In the genomic region with DNA sequence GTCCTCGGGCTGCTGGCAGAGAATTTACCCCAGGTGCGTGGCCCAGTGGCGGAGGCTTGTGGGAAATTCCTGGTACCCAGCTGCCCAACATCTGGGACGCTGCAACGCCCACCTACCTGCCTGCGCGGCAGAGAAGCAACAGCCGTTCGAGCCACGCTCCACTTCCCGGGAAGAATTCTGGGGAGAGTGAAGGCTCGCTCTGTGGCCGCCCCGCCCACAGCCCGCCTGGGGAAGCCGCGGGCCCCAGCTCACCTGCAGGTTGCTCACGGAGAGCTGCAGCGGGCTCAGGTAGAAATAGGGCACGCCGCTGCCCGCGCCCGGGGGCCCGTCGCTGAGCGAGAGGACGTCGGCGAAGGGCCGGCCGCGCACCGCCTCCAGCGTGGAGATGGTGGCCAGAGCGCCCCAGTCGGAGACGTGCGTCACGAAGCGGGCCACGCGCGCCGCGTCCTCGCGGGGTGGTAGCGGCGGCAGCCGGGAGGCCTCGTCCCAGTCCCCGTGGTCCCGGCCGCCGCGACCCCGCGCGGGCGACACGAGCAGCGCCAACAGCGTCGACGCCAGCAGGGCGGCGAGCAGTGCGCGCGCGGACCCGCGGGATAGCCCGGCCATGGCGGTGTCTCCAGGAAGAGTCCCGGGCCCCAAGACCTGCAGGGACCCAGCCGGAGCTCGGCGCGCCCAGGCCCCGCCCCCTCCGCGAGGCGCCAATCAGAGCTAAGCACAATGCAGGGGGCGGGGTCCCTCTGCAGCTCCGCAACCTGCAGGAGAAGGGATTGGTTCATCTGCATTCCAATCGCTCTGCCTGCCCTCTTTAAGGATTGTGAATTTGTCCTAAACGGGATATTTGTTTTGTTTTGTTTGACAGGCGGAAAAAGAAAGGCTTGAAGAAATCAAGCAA, we compare ENCODE assay signal across 8 cellular contexts. TPM values are rescaled to one million over a fixed set of nuclear protein-coding genes. Genes with fewer than 3 reads are reported as not detected.
DNase-seq lines count a peak whose midpoint lies in the region; ATAC-seq, FAIRE-seq and TF ChIP-seq lines count a peak whose summit lies in the region.

CREG1 (minus strand) TSS at position 627 of the 892 bp plus-strand sequence.

- DNase-seq in Calu3 = peak; percentile 99
- DNase-seq in activated CD8-positive, alpha-beta memory T cell treated with anti-CD3 and anti-CD28 coated beads, Interleukin-2, amount 50 U/mL, for 4 hours = peak; percentile 89
- peak; percentile 88 to 95 for DNase-seq in mesothelial cell of epicardium (ENCODE audit: low spot score in 2 of 2, unreplicated experiment in 2 of 2)
- peak; percentile 86 to 87 for DNase-seq in stimulated activated CD8-positive, alpha-beta memory T cell treated with anti-CD3 and anti-CD28 coated beads, Interleukin-15, amount 100 ng/mL, for 48 hours (ENCODE audit: low read depth in 2 of 2)

- H3K4me3 ChIP-seq in HUES64 (ENCODE audit: low read length) (peak within 1 kb of the TSS; percentile 64), OCI-LY1 (ENCODE audit: low read depth, low read length, poor library complexity, severe bottlenecking) (peak within 1 kb of the TSS; percentile 91)

- H3K27me3 Mint-ChIP-seq in Calu3 (ENCODE audit: unreplicated experiment) (no peaks in the 10 kb centered on the region), mesothelial cell of epicardium (ENCODE audit: low read depth) (no peaks in the 10 kb centered on the region)

- peak within 1 kb of the TSS; percentile 89 for H3K4me2 ChIP-seq in OCI-LY1 (ENCODE audit: low read length)

- no peaks in the 10 kb centered on the region for H3K9me3 ChIP-seq in HUES64 (ENCODE audit: insufficient read depth, low read depth, low read length)
- H3K9me3 ChIP-seq in OCI-LY1 (ENCODE audit: low read length) = no peaks in the 10 kb centered on the region

- H3F3A ChIP-seq in OCI-LY1 (ENCODE audit: insufficient read depth, low read length) = 0 out of 2 replicates have a peak, but pooled peaks cover 3% of the 10 kb centered on the region

- no peaks in the 10 kb centered on the region for H3K9me2 ChIP-seq in OCI-LY1 (ENCODE audit: low read depth, low read length)

- CTCF ChIA-PET in Calu3 (lab: Charles Lee) = interaction anchor here (0.5 to 1.4 kb wide), 8 partner anchors 9 to 287 kb away, joined by 3 to 12 read pairs (median 6); no protein-coding TSS in a partner anchor

- peak; percentile 59 for FAIRE-seq in endometrium (lab: Jason Lieb, UNC)

- H3K36me3 Mint-ChIP-seq in Calu3 (ENCODE audit: insufficient read depth, unreplicated experiment) = peaks cover 20% of the 10 kb centered on the region
- H3K36me3 Mint-ChIP-seq in mesothelial cell of epicardium = no peaks in the 10 kb centered on the region

- intact Hi-C loops in Calu3 (cut with micrococcal nuclease; ENCODE audit: unreplicated experiment) = no loop called here

- H3K36me3 ChIP-seq in HUES64 (ENCODE audit: insufficient read depth, low read length) = no peaks in the 10 kb centered on the region
- peaks cover 2% of the 10 kb centered on the region; the same call in 1 of the 2 replicates for H3K36me3 ChIP-seq in OCI-LY1 (ENCODE audit: insufficient read depth, low read length)

- no peaks in the 10 kb centered on the region for H4K20me1 ChIP-seq in OCI-LY1 (ENCODE audit: insufficient read depth, low read length)

- H3K27me3 ChIP-seq in HUES64 (ENCODE audit: insufficient read depth, low read length) = peaks cover 11% of the 10 kb centered on the region
- no peaks in the 10 kb centered on the region for H3K27me3 ChIP-seq in OCI-LY1 (ENCODE audit: insufficient read depth, low read length)

- TF ChIP-seq CTCF in Calu3 (IDR thresholded peaks at IDR 0.05; ENCODE audit: unreplicated experiment) (no peak), OCI-LY1 (IDR thresholded peaks at IDR 0.05; ENCODE audit: low read length) (no peak), mesothelial cell of epicardium (IDR thresholded peaks at IDR 0.05; ENCODE audit: unreplicated experiment) (no peak)

- peak; percentile 95 for ATAC-seq in GM21447 (IDR thresholded peaks at IDR 0.05; ENCODE audit: unreplicated experiment)

- BruUV-seq in Calu3 (replicated peaks; lab: Mats Ljungman, UMichigan) = no TSS peak

- H3K9ac ChIP-seq in HUES64 (ENCODE audit: low read depth, low read length) (peak within 1 kb of the TSS; percentile 84), OCI-LY1 (ENCODE audit: low read length) (peak within 1 kb of the TSS; percentile 74)

- H3K27ac Mint-ChIP-seq in Calu3 (ENCODE audit: unreplicated experiment) = peak within 1 kb of the TSS; percentile 46
- H3K27ac Mint-ChIP-seq in mesothelial cell of epicardium = peak within 1 kb of the TSS; percentile 92

- no peak within 1 kb of the TSS; the same call in 1 of the 2 replicates for H3K27ac ChIP-seq in HUES64 (ENCODE audit: low read depth, low read length)
- H3K27ac ChIP-seq in OCI-LY1 (ENCODE audit: low read depth, low read length, poor library complexity, severe bottlenecking) = peak within 1 kb of the TSS; percentile 64

- H3K9me3 Mint-ChIP-seq in Calu3 (ENCODE audit: low read depth, unreplicated experiment) (no peaks in the 10 kb centered on the region), mesothelial cell of epicardium (no peaks in the 10 kb centered on the region)

- 1% methylated on average over 90 of the region's 90 CpGs for WGBS in HUES64

- H3K4me1 ChIP-seq in HUES64 (ENCODE audit: insufficient read depth, low read length) (peaks cover 4% of the 10 kb centered on the region; the same call in 1 of the 2 replicates), OCI-LY1 (ENCODE audit: insufficient read depth, low read length, severe bottlenecking) (peaks cover 65% of the 10 kb centered on the region)

- H2AFZ ChIP-seq in OCI-LY1 (ENCODE audit: low read length) = peak within 1 kb of the TSS; percentile 90

- peaks cover 20% of the 10 kb centered on the region for H3K4me1 Mint-ChIP-seq in Calu3 (ENCODE audit: low read depth, unreplicated experiment)
- peaks cover 36% of the 10 kb centered on the region for H3K4me1 Mint-ChIP-seq in mesothelial cell of epicardium

- no peaks in the 10 kb centered on the region for H3K79me2 ChIP-seq in OCI-LY1 (ENCODE audit: insufficient read depth, low read length)

- H3K4me3 Mint-ChIP-seq in Calu3 (ENCODE audit: low read depth, unreplicated experiment) (peak within 1 kb of the TSS; percentile 77), mesothelial cell of epicardium (peak within 1 kb of the TSS; percentile 72)

RNA-seq across cellular contexts. Expression of gene CREG1, which starts in this region (rescaled TPM):
- total RNA-seq in Calu3 (2022) (55.0 and 69.3 TPM in 2 replicates), mesothelial cell of epicardium (40.8 to 45.0 TPM (median 41.7 TPM) in 3 replicates)
- 21.2 TPM for polyA plus RNA-seq in HUES64 (2013, experiment 1 of 2)
- polyA plus RNA-seq in HUES64 (2013, experiment 2 of 2) = 26.3 TPM
